ENCODE assay signal across 1 cellular context in the genomic region with DNA sequence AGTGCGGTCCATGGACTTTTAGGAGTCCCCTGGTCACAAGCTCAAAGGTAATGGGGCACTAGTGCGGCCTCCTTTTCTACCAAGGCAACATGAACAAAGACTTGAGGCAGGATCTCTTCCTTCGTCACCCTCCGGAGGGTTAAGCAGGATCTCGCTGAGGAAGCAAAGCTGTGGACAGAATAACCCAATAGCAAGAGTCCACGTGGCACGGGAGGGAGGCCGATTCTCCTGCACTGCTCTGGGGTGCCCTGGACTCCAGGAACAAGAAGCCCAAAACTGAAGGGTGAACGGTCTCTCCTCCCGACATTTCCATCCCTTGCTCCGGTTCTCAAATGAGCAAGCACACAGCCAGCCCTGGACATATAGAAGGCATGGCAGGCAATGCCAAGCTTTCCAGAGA.
TF ChIP-seq lines count a peak whose summit lies in the region.

No MANE protein-coding gene starts in this region.

TF ChIP-seq in HEK293, 187 proteins besides CTCF, POLR2A, EP300 and RAD21 (continued from another document):
- TF ChIP-seq MYNN (tag by site-specific recombination; IDR thresholded peaks at IDR 0.05; ENCODE audit: borderline replicate concordance) (no peak), YY1 (tag by site-specific recombination; IDR thresholded peaks at IDR 0.05) (no peak), ZNF777 (tag by site-specific recombination; IDR thresholded peaks at IDR 0.05; ENCODE audit: borderline replicate concordance) (no peak), ZSCAN16 (tag by site-specific recombination; IDR thresholded peaks at IDR 0.05) (no peak), ZNF501 (tag by site-specific recombination; IDR thresholded peaks at IDR 0.05) (no peak), SP3 (tag by site-specific recombination; IDR thresholded peaks at IDR 0.05) (no peak)
